ENCODE assay signal across 24 cellular contexts in genomic region chr4:89468632-89469031, GRCh38.
DNase-seq lines count a peak whose midpoint lies in the region; ATAC-seq and TF ChIP-seq lines count a peak whose summit lies in the region.
"Had no signal": no experiment of that assay in that cellular context is flagged by ENCODE, and none has a peak within 500 bp of the region (broad histone marks: within the 10 kb centered on the region; RNA-seq: fewer than 3 reads in every experiment).

No MANE protein-coding gene starts in this region.

- peaks cover 4% of the 10 kb centered on the region for H3K9me3 Mint-ChIP-seq in activated CD8-positive, alpha-beta T cell treated with anti-CD3 and anti-CD28 coated beads, Interleukin-2, amount 10 ng/mL, durations not matched to agents 7 days and 5 days (ENCODE audit: insufficient read depth)
- H3K9me3 Mint-ChIP-seq: CD4-positive, CD25-positive, alpha-beta regulatory T cell; stimulated activated effector memory CD8-positive, alpha-beta T cell treated with anti-CD3 and anti-CD28 coated beads, Interleukin-12 subunit alpha, Interleukin-12 subunit beta, amount 100 ng/mL, for 72 hours; T-helper 1 cell treated with Interleukin-12 subunit alpha and Interleukin-12 subunit beta and Interleukin-4 antibody, amounts not matched to agents 30 μg/mL and 1 μg/mL, for 36 hours had no signal

- H3K27me3 ChIP-seq in osteoblast (ENCODE audit: insufficient read depth, low read length) = no peaks in the 10 kb centered on the region
- H3K27me3 ChIP-seq: breast epithelium had no signal

- no peaks in the 10 kb centered on the region for H3K9me3 ChIP-seq in osteoblast (ENCODE audit: low read depth, low read length)
- H3K9me3 ChIP-seq: breast epithelium had no signal

- H3K4me1 ChIP-seq in osteoblast (ENCODE audit: insufficient read depth, low read length) = peaks cover 16% of the 10 kb centered on the region
- H3K4me1 ChIP-seq: breast epithelium had no signal

- H3K36me3 Mint-ChIP-seq in activated CD8-positive, alpha-beta T cell treated with anti-CD3 and anti-CD28 coated beads, Interleukin-2, amount 10 ng/mL, durations not matched to agents 7 days and 5 days (ENCODE audit: low read depth) = peaks cover 10% of the 10 kb centered on the region
- H3K36me3 Mint-ChIP-seq: CD4-positive, CD25-positive, alpha-beta regulatory T cell; stimulated activated effector memory CD8-positive, alpha-beta T cell treated with anti-CD3 and anti-CD28 coated beads, Interleukin-12 subunit alpha, Interleukin-12 subunit beta, amount 100 ng/mL, for 72 hours had no signal

- no peaks in the 10 kb centered on the region for H3K79me2 ChIP-seq in osteoblast (ENCODE audit: insufficient read depth, low read length)

- H3K4me2 ChIP-seq in osteoblast (ENCODE audit: insufficient read depth, low read length) = no peak overlapping the region

- TF ChIP-seq CTCF in osteoblast (IDR thresholded peaks at IDR 0.05; ENCODE audit: extremely low read depth, low read depth, low read length) = no peak

- CTCF ChIA-PET in activated CD8-positive, alpha-beta T cell treated with anti-CD3 and anti-CD28 coated beads, Interleukin-2, amount 10 ng/mL, durations not matched to agents 7 days and 5 days (lab: Charles Lee) = interaction anchor here (1.3 to 1.4 kb wide), 3 partner anchors 30 to 174 kb away, joined by 4 to 6 read pairs (median 4); no protein-coding TSS in a partner anchor

- H3K27me3 Mint-ChIP-seq in activated CD8-positive, alpha-beta T cell treated with anti-CD3 and anti-CD28 coated beads, Interleukin-2, amount 10 ng/mL, durations not matched to agents 7 days and 5 days (ENCODE audit: low read depth) = no peaks in the 10 kb centered on the region
- H3K27me3 Mint-ChIP-seq: activated naive CD4-positive, alpha-beta T cell treated with anti-CD3 and anti-CD28 coated beads, Interleukin-2, amount 10 ng/mL, durations not matched to agents 7 days and 5 days; CD4-positive, CD25-positive, alpha-beta regulatory T cell had no signal

- H3K4me3 Mint-ChIP-seq in activated CD8-positive, alpha-beta T cell treated with anti-CD3 and anti-CD28 coated beads, Interleukin-2, amount 10 ng/mL, durations not matched to agents 7 days and 5 days = no peak overlapping the region
- H3K4me3 Mint-ChIP-seq: activated naive CD4-positive, alpha-beta T cell treated with anti-CD3 and anti-CD28 coated beads, Interleukin-2, amount 10 ng/mL, durations not matched to agents 7 days and 5 days; CD4-positive, CD25-positive, alpha-beta regulatory T cell; stimulated activated effector memory CD8-positive, alpha-beta T cell treated with anti-CD3 and anti-CD28 coated beads, Interleukin-12 subunit alpha, Interleukin-12 subunit beta, amount 100 ng/mL, for 72 hours; T-helper 1 cell treated with Interleukin-12 subunit alpha and Interleukin-12 subunit beta and Interleukin-4 antibody, amounts not matched to agents 30 μg/mL and 1 μg/mL, for 36 hours had no signal

- no peak overlapping the region for H3K4me3 ChIP-seq in osteoblast (ENCODE audit: insufficient read depth, low read length)
- H3K4me3 ChIP-seq: breast epithelium, coronary artery had no signal

- DNase-seq in NOMO-1 treated with DMSO at 0.1 percent for 48 hours (lab: John Stamatoyannopoulos, UW; ENCODE audit: unreplicated experiment) (peak; percentile 55), NOMO-1 treated with dmso at 0.1 percent for 144 hours (lab: John Stamatoyannopoulos, UW; ENCODE audit: unreplicated experiment) (no peak), M059J (ENCODE audit: low read depth) (peak; percentile 1), osteoblast (ENCODE audit: insufficient read length, low spot score, missing footprints) (no peak), NCI-H2227 treated with DMSO at 0.1 percent for 48 hours (lab: John Stamatoyannopoulos, UW) (no peak), islet precursor cell (no peak)
- DNase-seq in activated CD8-positive, alpha-beta T cell treated with anti-CD3 and anti-CD28 coated beads, Interleukin-2, amount 10 ng/mL, durations not matched to agents 7 days and 5 days = no peak
- DNase-seq: activated CD4-positive, alpha-beta T cell treated with anti-CD3 and anti-CD28 coated beads for 48 hours; activated naive CD4-positive, alpha-beta T cell treated with anti-CD3 and anti-CD28 coated beads, Interleukin-2, amount 10 ng/mL, durations not matched to agents 7 days and 5 days; amygdala; CD4-positive, CD25-positive, alpha-beta regulatory T cell; NCI-H1092; NCI-H187; NCI-H2171 treated with DMSO at 0.1 percent for 48 hours; NCI-H526; occipital lobe; stimulated activated CD4-positive, alpha-beta T cell treated with anti-CD3 and anti-CD28 coated beads, Interleukin-2, amount 100 ng/mL, for 48 hours had no signal

- peak overlapping the region; percentile 65 for H3K27ac Mint-ChIP-seq in activated CD8-positive, alpha-beta T cell treated with anti-CD3 and anti-CD28 coated beads, Interleukin-2, amount 10 ng/mL, durations not matched to agents 7 days and 5 days
- H3K27ac Mint-ChIP-seq: activated naive CD4-positive, alpha-beta T cell treated with anti-CD3 and anti-CD28 coated beads, Interleukin-2, amount 10 ng/mL, durations not matched to agents 7 days and 5 days; CD4-positive, CD25-positive, alpha-beta regulatory T cell; T-helper 1 cell treated with Interleukin-12 subunit alpha and Interleukin-12 subunit beta and Interleukin-4 antibody, amounts not matched to agents 30 μg/mL and 1 μg/mL, for 36 hours had no signal

- peak overlapping the region; percentile 83 for H2AFZ ChIP-seq in osteoblast (ENCODE audit: low read length)

- H3K4me1 Mint-ChIP-seq in activated CD8-positive, alpha-beta T cell treated with anti-CD3 and anti-CD28 coated beads, Interleukin-2, amount 10 ng/mL, durations not matched to agents 7 days and 5 days (ENCODE audit: low read depth) = peaks cover 22% of the 10 kb centered on the region

- H4K20me1 ChIP-seq in osteoblast (ENCODE audit: insufficient read depth, low read length) = no peaks in the 10 kb centered on the region

- H3K36me3 ChIP-seq in osteoblast (ENCODE audit: insufficient read depth, low read length) = no peaks in the 10 kb centered on the region
- H3K36me3 ChIP-seq: breast epithelium had no signal

- no peak for ATAC-seq in activated CD8-positive, alpha-beta T cell treated with anti-CD3 and anti-CD28 coated beads, Interleukin-2, amount 10 ng/mL, durations not matched to agents 7 days and 5 days
- ATAC-seq in GM18907 (IDR thresholded peaks at IDR 0.05; ENCODE audit: unreplicated experiment) = no peak
- ATAC-seq: esophagus mucosa; stimulated activated effector memory CD8-positive, alpha-beta T cell treated with anti-CD3 and anti-CD28 coated beads, Interleukin-12 subunit alpha, Interleukin-12 subunit beta, amount 100 ng/mL, for 72 hours had no signal

- POLR2A ChIA-PET in activated CD8-positive, alpha-beta T cell treated with anti-CD3 and anti-CD28 coated beads, Interleukin-2, amount 10 ng/mL, durations not matched to agents 7 days and 5 days (lab: Charles Lee) = no interaction called here

- peak overlapping the region; percentile 94 for H3K27ac ChIP-seq in osteoblast (ENCODE audit: low read depth, low read length)
- H3K27ac ChIP-seq: 22Rv1, breast epithelium, coronary artery had no signal

Comparison
In these comparisons a context has a peak if more than half of its experiments do, and no peak if none do; other contexts are left out.
1. DNase-seq: peak in NOMO-1 treated with DMSO at 0.1 percent for 48 hours (single experiment) and M059J (single experiment); none in NOMO-1 treated with dmso at 0.1 percent for 144 hours (single experiment), activated CD8-positive, alpha-beta T cell treated with anti-CD3 and anti-CD28 coated beads, Interleukin-2, amount 10 ng/mL, durations not matched to agents 7 days and 5 days (single experiment), osteoblast (single experiment), NCI-H2227 treated with DMSO at 0.1 percent for 48 hours (single experiment) and islet precursor cell (single experiment).